In the genomic region with DNA sequence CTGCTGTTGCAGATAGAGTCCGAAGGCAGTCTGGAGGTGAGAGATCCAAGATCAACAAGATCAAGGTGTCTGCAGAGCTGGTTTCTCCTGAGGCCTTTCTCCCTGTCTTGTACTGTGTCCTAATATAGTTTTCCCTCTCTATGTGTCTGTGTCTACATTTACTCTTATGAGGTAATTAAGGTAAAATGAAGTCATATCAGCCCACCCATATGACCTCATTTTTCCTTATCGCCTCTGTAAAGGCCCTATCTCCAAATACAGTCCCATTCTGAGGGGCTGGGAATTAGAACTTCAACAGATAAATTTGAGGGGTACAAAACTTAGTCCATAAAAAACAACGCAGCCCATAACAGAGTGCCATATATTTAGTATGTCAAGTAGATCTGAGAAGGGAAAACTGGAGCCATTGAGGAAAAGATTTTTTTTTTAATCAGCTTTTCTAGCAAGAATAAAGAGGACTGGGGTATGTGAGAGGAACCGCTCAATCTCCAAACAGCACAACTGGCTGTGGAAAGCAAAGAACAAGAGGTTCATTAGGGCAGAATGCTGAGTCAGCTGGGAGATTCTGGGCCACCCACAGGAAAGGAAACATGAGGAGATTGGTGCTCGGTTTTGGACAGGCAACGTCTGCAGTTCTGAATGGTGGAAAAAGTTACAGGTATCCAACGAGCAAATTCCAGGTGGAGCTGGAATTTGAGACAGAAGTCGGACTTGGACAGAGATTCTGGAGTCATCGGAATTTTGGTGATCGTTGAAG, we compare ENCODE assay signal across 1 cellular context.
TF ChIP-seq lines count a peak whose summit lies in the region.

No MANE protein-coding gene starts in this region.

TF ChIP-seq in IMR-90, 13 proteins besides CTCF, POLR2A, EP300 and RAD21:
- TF ChIP-seq MAFK (IDR thresholded peaks at IDR 0.05; ENCODE audit: low read depth, low read length) = peak; percentile 66
- TF ChIP-seq CEBPB (IDR thresholded peaks at IDR 0.05; ENCODE audit: low read depth, low read length) = no peak
- no peak for TF ChIP-seq NFE2L2 (IDR thresholded peaks at IDR 0.05; ENCODE audit: low read depth, low read length)
